1 cellular context compared by ENCODE assay signal in the genomic region with DNA sequence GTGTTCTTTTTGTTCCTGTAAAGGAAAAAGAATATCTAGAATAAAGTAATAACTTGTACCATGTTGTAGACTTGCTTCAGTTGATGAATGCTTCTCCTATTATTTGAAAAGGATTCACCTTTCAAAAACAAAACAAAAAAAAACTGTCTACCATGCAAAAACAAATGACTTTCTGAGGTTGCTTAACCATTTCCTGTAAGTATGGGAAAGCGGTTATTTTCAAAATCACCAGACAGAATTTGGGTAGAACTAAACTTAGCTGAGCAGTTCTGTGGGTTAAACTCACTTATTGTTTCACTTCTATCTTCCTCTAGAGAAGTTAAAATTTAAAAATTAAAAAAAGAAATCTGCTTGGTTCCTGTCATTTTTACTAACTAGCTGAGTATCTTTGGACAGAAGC.
TF ChIP-seq lines count a peak whose summit lies in the region.

No MANE protein-coding gene starts in this region.

TF ChIP-seq in GM12878, 131 proteins besides CTCF, POLR2A, EP300 and RAD21 (continued from another document and continues in another):
- TF ChIP-seq NKRF (conservative IDR thresholded peaks at IDR 0.05) (peak; percentile 80), FOXM1 (IDR thresholded peaks at IDR 0.05; ENCODE audit: low read depth, low read length) (peak; percentile 88), BRCA1 (IDR thresholded peaks at IDR 0.05; ENCODE audit: low read depth, low read length) (no peak), ZNF24 (IDR thresholded peaks at IDR 0.05) (peak; percentile 39; the same call in 1 of the 2 replicates), BCL11A (IDR thresholded peaks at IDR 0.05; ENCODE audit: low read depth, low read length) (peak; percentile 47; the same call in 1 of the 2 replicates), ZNF217 (IDR thresholded peaks at IDR 0.05) (peak; percentile 46; the same call in 1 of the 2 replicates), FOS (IDR thresholded peaks at IDR 0.05; ENCODE audit: borderline replicate concordance, extremely low read depth, insufficient read length) (no peak), PAX5 (IDR thresholded peaks at IDR 0.05; ENCODE audit: borderline replicate concordance, low read depth, low read length) (no peak), NBN (IDR thresholded peaks at IDR 0.05) (peak; percentile 57; the same call in 1 of the 2 replicates), BCLAF1 (IDR thresholded peaks at IDR 0.05) (no peak), TBL1XR1 (IDR thresholded peaks at IDR 0.05; ENCODE audit: low read depth, low read length) (peak; percentile 90), TCF7 (IDR thresholded peaks at IDR 0.05; ENCODE audit: borderline replicate concordance) (no peak), ZNF384 (IDR thresholded peaks at IDR 0.05; ENCODE audit: borderline replicate concordance, low read depth, low read length) (peak; percentile 85; the same call in 1 of the 2 replicates), POU2F2 (IDR thresholded peaks at IDR 0.05; ENCODE audit: borderline replicate concordance, low read depth, low read length) (0 out of 3 replicates have a peak, but pooled peaks have one; percentile 62), NFYA (IDR thresholded peaks at IDR 0.05; ENCODE audit: borderline replicate concordance, low read depth, low read length) (no peak), CREB1 (IDR thresholded peaks at IDR 0.05; ENCODE audit: low read depth) (peak; percentile 44; the same call in 1 of the 2 replicates), IKZF1 (conservative IDR thresholded peaks at IDR 0.05) (no peak; the same call in 1 of the 2 replicates), MEF2B (IDR thresholded peaks at IDR 0.05; ENCODE audit: partially characterized antibody, poor library complexity, severe bottlenecking) (peak; percentile 44), MEF2A (IDR thresholded peaks at IDR 0.05; ENCODE audit: insufficient read depth, low read depth, low read length) (peak; percentile 84), SIX5 (IDR thresholded peaks at IDR 0.05; ENCODE audit: low read depth, low read length, severe bottlenecking) (no peak), BCL3 (IDR thresholded peaks at IDR 0.05; ENCODE audit: borderline replicate concordance, insufficient read depth, low read depth, low read length, poor library complexity, severe bottlenecking) (peak; percentile 43), RB1 (IDR thresholded peaks at IDR 0.05; ENCODE audit: borderline replicate concordance) (no peak), ZSCAN29 (IDR thresholded peaks at IDR 0.05) (peak; percentile 50; the same call in 1 of the 2 replicates), MLLT1 (IDR thresholded peaks at IDR 0.05) (peak; percentile 82), EED (IDR thresholded peaks at IDR 0.05; ENCODE audit: low read depth) (no peak), ATF2 (IDR thresholded peaks at IDR 0.05; ENCODE audit: low read length) (peak; percentile 89), PML (IDR thresholded peaks at IDR 0.05; ENCODE audit: low read length) (peak; percentile 56; the same call in 1 of the 2 replicates), CBFB (IDR thresholded peaks at IDR 0.05; ENCODE audit: low read depth) (peak; percentile 66; the same call in 1 of the 2 replicates), EGR1 (IDR thresholded peaks at IDR 0.05; ENCODE audit: borderline replicate concordance in 1 of 2, low read depth in 2 of 2, low read length in 2 of 2) (no peak)
- TF ChIP-seq, protein P1, sequence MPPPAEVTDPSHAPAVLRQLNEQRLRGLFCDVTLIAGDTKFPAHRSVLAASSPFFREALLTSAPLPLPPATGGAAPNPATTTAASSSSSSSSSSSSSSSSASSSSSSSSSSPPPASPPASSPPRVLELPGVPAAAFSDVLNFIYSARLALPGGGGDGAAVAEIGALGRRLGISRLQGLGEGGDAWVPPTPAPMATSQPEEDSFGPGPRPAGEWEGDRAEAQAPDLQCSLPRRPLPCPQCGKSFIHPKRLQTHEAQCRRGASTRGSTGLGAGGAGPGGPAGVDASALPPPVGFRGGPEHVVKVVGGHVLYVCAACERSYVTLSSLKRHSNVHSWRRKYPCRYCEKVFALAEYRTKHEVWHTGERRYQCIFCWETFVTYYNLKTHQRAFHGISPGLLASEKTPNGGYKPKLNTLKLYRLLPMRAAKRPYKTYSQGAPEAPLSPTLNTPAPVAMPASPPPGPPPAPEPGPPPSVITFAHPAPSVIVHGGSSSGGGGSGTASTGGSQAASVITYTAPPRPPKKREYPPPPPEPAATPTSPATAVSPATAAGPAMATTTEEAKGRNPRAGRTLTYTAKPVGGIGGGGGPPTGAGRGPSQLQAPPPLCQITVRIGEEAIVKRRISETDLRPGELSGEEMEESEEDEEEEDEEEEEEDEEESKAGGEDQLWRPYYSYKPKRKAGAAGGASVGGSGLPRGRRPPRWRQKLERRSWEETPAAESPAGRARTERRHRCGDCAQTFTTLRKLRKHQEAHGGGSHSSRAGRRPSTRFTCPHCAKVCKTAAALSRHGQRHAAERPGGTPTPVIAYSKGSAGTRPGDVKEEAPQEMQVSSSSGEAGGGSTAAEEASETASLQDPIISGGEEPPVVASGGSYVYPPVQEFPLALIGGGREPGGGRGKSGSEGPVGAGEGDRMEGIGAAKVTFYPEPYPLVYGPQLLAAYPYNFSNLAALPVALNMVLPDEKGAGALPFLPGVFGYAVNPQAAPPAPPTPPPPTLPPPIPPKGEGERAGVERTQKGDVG (CRISPR knock-in tag; IDR thresholded peaks at IDR 0.05) = no peak
- TF ChIP-seq, protein P2, sequence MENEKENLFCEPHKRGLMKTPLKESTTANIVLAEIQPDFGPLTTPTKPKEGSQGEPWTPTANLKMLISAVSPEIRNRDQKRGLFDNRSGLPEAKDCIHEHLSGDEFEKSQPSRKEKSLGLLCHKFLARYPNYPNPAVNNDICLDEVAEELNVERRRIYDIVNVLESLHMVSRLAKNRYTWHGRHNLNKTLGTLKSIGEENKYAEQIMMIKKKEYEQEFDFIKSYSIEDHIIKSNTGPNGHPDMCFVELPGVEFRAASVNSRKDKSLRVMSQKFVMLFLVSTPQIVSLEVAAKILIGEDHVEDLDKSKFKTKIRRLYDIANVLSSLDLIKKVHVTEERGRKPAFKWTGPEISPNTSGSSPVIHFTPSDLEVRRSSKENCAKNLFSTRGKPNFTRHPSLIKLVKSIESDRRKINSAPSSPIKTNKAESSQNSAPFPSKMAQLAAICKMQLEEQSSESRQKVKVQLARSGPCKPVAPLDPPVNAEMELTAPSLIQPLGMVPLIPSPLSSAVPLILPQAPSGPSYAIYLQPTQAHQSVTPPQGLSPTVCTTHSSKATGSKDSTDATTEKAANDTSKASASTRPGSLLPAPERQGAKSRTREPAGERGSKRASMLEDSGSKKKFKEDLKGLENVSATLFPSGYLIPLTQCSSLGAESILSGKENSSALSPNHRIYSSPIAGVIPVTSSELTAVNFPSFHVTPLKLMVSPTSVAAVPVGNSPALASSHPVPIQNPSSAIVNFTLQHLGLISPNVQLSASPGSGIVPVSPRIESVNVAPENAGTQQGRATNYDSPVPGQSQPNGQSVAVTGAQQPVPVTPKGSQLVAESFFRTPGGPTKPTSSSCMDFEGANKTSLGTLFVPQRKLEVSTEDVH (IDR thresholded peaks at IDR 0.05; ENCODE audit: low read depth, partially characterized antibody) = no peak
- TF ChIP-seq, protein P3, sequence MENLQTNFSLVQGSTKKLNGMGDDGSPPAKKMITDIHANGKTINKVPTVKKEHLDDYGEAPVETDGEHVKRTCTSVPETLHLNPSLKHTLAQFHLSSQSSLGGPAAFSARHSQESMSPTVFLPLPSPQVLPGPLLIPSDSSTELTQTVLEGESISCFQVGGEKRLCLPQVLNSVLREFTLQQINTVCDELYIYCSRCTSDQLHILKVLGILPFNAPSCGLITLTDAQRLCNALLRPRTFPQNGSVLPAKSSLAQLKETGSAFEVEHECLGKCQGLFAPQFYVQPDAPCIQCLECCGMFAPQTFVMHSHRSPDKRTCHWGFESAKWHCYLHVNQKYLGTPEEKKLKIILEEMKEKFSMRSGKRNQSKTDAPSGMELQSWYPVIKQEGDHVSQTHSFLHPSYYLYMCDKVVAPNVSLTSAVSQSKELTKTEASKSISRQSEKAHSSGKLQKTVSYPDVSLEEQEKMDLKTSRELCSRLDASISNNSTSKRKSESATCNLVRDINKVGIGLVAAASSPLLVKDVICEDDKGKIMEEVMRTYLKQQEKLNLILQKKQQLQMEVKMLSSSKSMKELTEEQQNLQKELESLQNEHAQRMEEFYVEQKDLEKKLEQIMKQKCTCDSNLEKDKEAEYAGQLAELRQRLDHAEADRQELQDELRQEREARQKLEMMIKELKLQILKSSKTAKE (IDR thresholded peaks at IDR 0.05; ENCODE audit: low read depth, poor library complexity, severe bottlenecking) = peak; percentile 96
- TF ChIP-seq, protein P4, sequence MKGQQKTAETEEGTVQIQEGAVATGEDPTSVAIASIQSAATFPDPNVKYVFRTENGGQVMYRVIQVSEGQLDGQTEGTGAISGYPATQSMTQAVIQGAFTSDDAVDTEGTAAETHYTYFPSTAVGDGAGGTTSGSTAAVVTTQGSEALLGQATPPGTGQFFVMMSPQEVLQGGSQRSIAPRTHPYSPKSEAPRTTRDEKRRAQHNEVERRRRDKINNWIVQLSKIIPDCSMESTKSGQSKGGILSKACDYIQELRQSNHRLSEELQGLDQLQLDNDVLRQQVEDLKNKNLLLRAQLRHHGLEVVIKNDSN (IDR thresholded peaks at IDR 0.05; ENCODE audit: borderline replicate concordance, extremely low read length, insufficient read depth, low read depth, low read length) = no peak
